In the genomic region with DNA sequence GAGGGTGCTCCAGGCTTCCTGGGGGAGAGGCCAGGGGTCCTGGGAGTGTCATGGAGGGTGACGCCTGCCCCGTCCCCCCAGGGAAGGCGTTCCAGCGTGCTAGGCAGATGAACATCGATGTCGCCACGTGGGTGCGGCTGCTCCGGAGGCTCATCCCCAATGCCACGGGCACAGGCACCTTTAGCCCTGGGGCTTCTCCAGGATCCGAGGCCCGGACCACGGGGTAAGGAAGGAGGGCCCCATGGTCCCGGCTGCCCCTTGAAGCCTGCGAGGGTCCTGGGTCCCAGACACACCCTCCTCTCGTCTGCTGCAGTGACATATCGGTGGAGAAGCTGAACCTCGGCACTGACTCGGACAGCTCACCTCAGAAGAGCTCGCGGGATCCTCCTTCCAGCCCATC, we compare ENCODE assay signal across 33 cellular contexts. TPM values are rescaled to one million over a fixed set of nuclear protein-coding genes. Genes with fewer than 3 reads are reported as not detected.
"Had no signal": no experiment of that assay in that cellular context is flagged by ENCODE, and none has a peak within 500 bp of the region (broad histone marks: within the 10 kb centered on the region; RNA-seq: fewer than 3 reads in every experiment).

No MANE protein-coding gene starts in this region.

- H3K4me3 ChIP-seq: left lung, lung, neural progenitor cell, ovary, right atrium auricular region, right lobe of liver, smooth muscle cell, suprapubic skin, thoracic aorta, tibial artery, upper lobe of right lung had no signal

- H3K9ac ChIP-seq: neural progenitor cell had no signal

- H3K27ac ChIP-seq: left lung, neural progenitor cell, neutrophil, ovary, right atrium auricular region, right lobe of liver, suprapubic skin, thoracic aorta, tibial artery, upper lobe of right lung had no signal

- H3K4me2 ChIP-seq: neural progenitor cell, smooth muscle cell had no signal

- H3K27me3 ChIP-seq: left lung, neural progenitor cell, neutrophil, ovary, right atrium auricular region, right lobe of liver, suprapubic skin, tibial artery, upper lobe of right lung had no signal

- H3K9me3 ChIP-seq: left lung, neutrophil, ovary, right atrium auricular region, right lobe of liver, suprapubic skin, thoracic aorta, tibial artery, upper lobe of right lung had no signal

- H3K27me3 Mint-ChIP-seq: naive B cell; progenitor cell of endocrine pancreas; stimulated activated naive CD8-positive, alpha-beta T cell treated with anti-CD3 and anti-CD28 coated beads, Interleukin-15, Interleukin-2, amounts not matched to agents 100 ng/mL and 50 ng/mL, for 24 hours had no signal

- H3K27ac Mint-ChIP-seq: mesothelial cell of epicardium; nephron progenitor cell; neural progenitor cell; progenitor cell of endocrine pancreas; stimulated activated naive CD8-positive, alpha-beta T cell treated with anti-CD3 and anti-CD28 coated beads, Interleukin-15, Interleukin-2, amounts not matched to agents 100 ng/mL and 50 ng/mL, for 24 hours had no signal

- H3K4me1 ChIP-seq: left lung, neural progenitor cell, right atrium auricular region, right lobe of liver, suprapubic skin, tibial artery, upper lobe of right lung had no signal

- H3K4me3 Mint-ChIP-seq: mesothelial cell of epicardium; naive B cell; natural killer cell; nephron progenitor cell; neural progenitor cell; stimulated activated naive CD8-positive, alpha-beta T cell treated with anti-CD3 and anti-CD28 coated beads, Interleukin-15, Interleukin-2, amounts not matched to agents 100 ng/mL and 50 ng/mL, for 24 hours had no signal

- H3K4me1 Mint-ChIP-seq: mesothelial cell of epicardium, nephron progenitor cell, neural progenitor cell had no signal

- ATAC-seq: left colon, left lung, natural killer cell, upper lobe of right lung had no signal

- H3K9me3 Mint-ChIP-seq: mesothelial cell of epicardium; naive B cell; natural killer cell; nephron progenitor cell; neural progenitor cell; stimulated activated naive CD8-positive, alpha-beta T cell treated with anti-CD3 and anti-CD28 coated beads, Interleukin-15, Interleukin-2, amounts not matched to agents 100 ng/mL and 50 ng/mL, for 24 hours had no signal

- H3K36me3 ChIP-seq: neural progenitor cell, ovary had no signal

- DNase-seq: hippocampal formation; kidney glomerular epithelial cell; left colon; left lung; mesendoderm; naive B cell; natural killer cell; nephron progenitor cell; occipital lobe; ovary; right lobe of liver; stimulated activated CD4-positive, alpha-beta T cell treated with anti-CD3 and anti-CD28 coated beads, Interleukin-1b, Interleukin-23, amount 100 ng/mL, for 48 hours; stimulated activated CD4-positive, alpha-beta T cell treated with anti-CD3 and anti-CD28 coated beads, Interleukin-2, amount 100 ng/mL, for 48 hours; stimulated activated CD4-positive, alpha-beta T cell treated with anti-CD3 and anti-CD28 coated beads, Interleukin-4, amount 100 ng/mL, for 4 hours; stimulated activated CD8-positive, alpha-beta memory T cell treated with anti-CD3 and anti-CD28 coated beads, Interleukin-4, amount 100 ng/mL, for 48 hours; stimulated activated naive CD4-positive, alpha-beta T cell; tibial artery; trophoblast cell; upper lobe of right lung had no signal

- H3K36me3 Mint-ChIP-seq: natural killer cell had no signal

- H2AFZ ChIP-seq: neural progenitor cell had no signal

- FAIRE-seq: keratinocyte, urothelium cell line had no signal

RNA-seq across cellular contexts. Expression of gene PTGER1, which starts 11.4 kb away (rescaled TPM):
- total RNA-seq: mononuclear cell, occipital lobe, right atrium auricular region, skeletal muscle tissue had no signal
- polyA plus RNA-seq: keratinocyte, ovary had no signal
